In the genomic region with DNA sequence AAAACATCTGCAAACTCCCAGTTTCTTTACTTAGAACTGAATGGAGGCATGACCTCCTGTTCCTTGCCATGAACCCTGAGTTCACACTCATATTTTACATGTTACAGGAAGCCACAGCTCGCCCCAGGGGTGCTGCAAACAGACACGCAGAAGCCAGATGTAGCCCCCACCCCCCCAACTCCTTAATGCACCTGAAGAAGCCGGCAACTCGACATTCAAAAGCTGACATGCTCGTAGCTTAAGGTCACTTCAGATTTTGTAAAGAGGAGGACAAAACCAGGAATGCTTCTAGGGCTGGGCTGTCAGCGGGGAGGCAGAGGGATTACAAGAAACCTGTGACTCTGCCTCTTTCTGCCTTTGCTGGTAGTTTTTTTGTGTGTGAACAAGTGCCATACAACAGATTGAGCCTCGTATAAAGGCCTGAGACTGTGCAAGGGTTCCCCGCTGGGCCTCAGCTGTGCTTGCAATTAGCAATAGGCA, we compare ENCODE assay signal across 20 cellular contexts. TPM values are rescaled to one million over a fixed set of nuclear protein-coding genes. Genes with fewer than 3 reads are reported as not detected.
DNase-seq lines count a peak whose midpoint lies in the region; ATAC-seq and TF ChIP-seq lines count a peak whose summit lies in the region.
"Had no signal": no experiment of that assay in that cellular context is flagged by ENCODE, and none has a peak within 500 bp of the region (broad histone marks: within the 10 kb centered on the region; RNA-seq: fewer than 3 reads in every experiment).

No MANE protein-coding gene starts in this region.

- H3K9me3 ChIP-seq in aorta (ENCODE audit: control insufficient read depth, low read length) = no peaks in the 10 kb centered on the region
- H3K9me3 ChIP-seq: lower lobe of right lung, right atrium auricular region, suprapubic skin had no signal

- no peak overlapping the region for H3K27ac ChIP-seq in aorta (ENCODE audit: low read depth in 1 of 2, low read length in 2 of 2)
- H3K27ac ChIP-seq: lower lobe of right lung, PC-9, right atrium auricular region, suprapubic skin had no signal

- H3K27ac Mint-ChIP-seq in glutamatergic neuron (ENCODE audit: unreplicated experiment) = peak overlapping the region; percentile 60
- no peak overlapping the region for H3K27ac Mint-ChIP-seq in activated T-helper 17 cell treated with anti-CD3 and anti-CD28 coated beads, Interleukin-2, amount 50 U/mL, for 72 hours
- H3K27ac Mint-ChIP-seq: CD8-positive, alpha-beta T cell; naive thymus-derived CD8-positive, alpha-beta T cell had no signal

- DNase-seq in NCI-H2081 (lab: John Stamatoyannopoulos, UW) = peak; percentile 21 to 51
- no peak for DNase-seq in NCI-H2081 treated with DMSO at 0.1 percent for 48 hours (lab: John Stamatoyannopoulos, UW)
- peak; percentile 72 for DNase-seq in NCI-H345 (lab: John Stamatoyannopoulos, UW)
- peak; percentile 41 for DNase-seq in glutamatergic neuron
- peak; percentile 90 for DNase-seq in retina
- no peak for DNase-seq in aorta
- DNase-seq: activated naive CD4-positive, alpha-beta T cell; CD8-positive, alpha-beta T cell; GDM1; hippocampal formation; lower lobe of right lung; naive thymus-derived CD8-positive, alpha-beta T cell; PC-9; stimulated activated CD4-positive, alpha-beta T cell treated with anti-CD3 and anti-CD28 coated beads, Interleukin-2, amount 100 ng/mL, for 24 hours had no signal

- no peak for ATAC-seq in activated T-helper 17 cell treated with anti-CD3 and anti-CD28 coated beads, Interleukin-2, amount 50 U/mL, for 72 hours (replicated peaks)
- no peak for ATAC-seq in aorta (ENCODE audit: low FRiP score)
- ATAC-seq in GM18907 (IDR thresholded peaks at IDR 0.05; ENCODE audit: unreplicated experiment) = no peak
- ATAC-seq: CD8-positive, alpha-beta T cell; lower lobe of right lung; naive thymus-derived CD8-positive, alpha-beta T cell had no signal

- intact Hi-C loops in aorta (cut with DNase I) = no loop called here

- H3K27me3 Mint-ChIP-seq in glutamatergic neuron (ENCODE audit: unreplicated experiment) = no peaks in the 10 kb centered on the region
- peaks cover 6% of the 10 kb centered on the region for H3K27me3 Mint-ChIP-seq in activated T-helper 17 cell treated with anti-CD3 and anti-CD28 coated beads, Interleukin-2, amount 50 U/mL, for 72 hours

- H3K36me3 Mint-ChIP-seq in glutamatergic neuron (ENCODE audit: unreplicated experiment) = no peaks in the 10 kb centered on the region
- no peaks in the 10 kb centered on the region for H3K36me3 Mint-ChIP-seq in activated T-helper 17 cell treated with anti-CD3 and anti-CD28 coated beads, Interleukin-2, amount 50 U/mL, for 72 hours (ENCODE audit: low read depth)
- H3K36me3 Mint-ChIP-seq: CD8-positive, alpha-beta T cell; naive thymus-derived CD8-positive, alpha-beta T cell had no signal

- no peak for TF ChIP-seq CTCF in glutamatergic neuron (IDR thresholded peaks at IDR 0.05; ENCODE audit: partially characterized antibody, unreplicated experiment)

- H3K4me3 Mint-ChIP-seq in glutamatergic neuron (ENCODE audit: unreplicated experiment) = peak overlapping the region; percentile 6
- no peak overlapping the region for H3K4me3 Mint-ChIP-seq in activated T-helper 17 cell treated with anti-CD3 and anti-CD28 coated beads, Interleukin-2, amount 50 U/mL, for 72 hours
- H3K4me3 Mint-ChIP-seq: CD8-positive, alpha-beta T cell; naive thymus-derived CD8-positive, alpha-beta T cell had no signal

- no peaks in the 10 kb centered on the region for H3K36me3 ChIP-seq in aorta (ENCODE audit: control insufficient read depth in 1 of 2, insufficient read depth in 2 of 2, low read length in 1 of 2)
- H3K36me3 ChIP-seq: lower lobe of right lung, right atrium auricular region, suprapubic skin had no signal

- H3K4me1 Mint-ChIP-seq in glutamatergic neuron (ENCODE audit: low read depth, unreplicated experiment) = peaks cover 37% of the 10 kb centered on the region
- no peaks in the 10 kb centered on the region for H3K4me1 Mint-ChIP-seq in activated T-helper 17 cell treated with anti-CD3 and anti-CD28 coated beads, Interleukin-2, amount 50 U/mL, for 72 hours
- H3K4me1 Mint-ChIP-seq: naive thymus-derived CD8-positive, alpha-beta T cell had no signal

- no peaks in the 10 kb centered on the region for H3K27me3 ChIP-seq in aorta (ENCODE audit: control insufficient read depth in 1 of 2, insufficient read depth in 2 of 2, low read length in 1 of 2)
- H3K27me3 ChIP-seq: right atrium auricular region, suprapubic skin had no signal

- H3K4me1 ChIP-seq in aorta (ENCODE audit: control insufficient read depth in 1 of 2, insufficient read depth in 2 of 2, low read length in 2 of 2) = no peaks in the 10 kb centered on the region
- H3K4me1 ChIP-seq: lower lobe of right lung, right atrium auricular region had no signal

- peaks cover 4% of the 10 kb centered on the region for H3K9me3 Mint-ChIP-seq in glutamatergic neuron (ENCODE audit: unreplicated experiment)
- no peaks in the 10 kb centered on the region for H3K9me3 Mint-ChIP-seq in activated T-helper 17 cell treated with anti-CD3 and anti-CD28 coated beads, Interleukin-2, amount 50 U/mL, for 72 hours
- H3K9me3 Mint-ChIP-seq: CD8-positive, alpha-beta T cell; naive thymus-derived CD8-positive, alpha-beta T cell had no signal

- WGBS in aorta, 2 donors = 78 to 83% methylated on average over 8 of the region's 8 CpGs

- no peak overlapping the region for H3K4me3 ChIP-seq in aorta (ENCODE audit: low read length in 2 of 2)
- H3K4me3 ChIP-seq: lower lobe of right lung, PC-9, right atrium auricular region, suprapubic skin had no signal

RNA-seq across cellular contexts. Expression of a gene that starts 42.0 kb away (rescaled TPM):
- total RNA-seq in glutamatergic neuron (ENCODE audit: unreplicated experiment) (0.49 TPM), aorta (not detected)
- total RNA-seq in activated T-helper 17 cell treated with anti-CD3 and anti-CD28 coated beads, Interleukin-2, amount 50 U/mL, for 72 hours = not detected
- not detected for polyA plus RNA-seq in aorta
- total RNA-seq: A172; CD8-positive, alpha-beta T cell; dermis microvascular lymphatic vessel endothelial cell; lower lobe of right lung; naive thymus-derived CD8-positive, alpha-beta T cell; PC-9; right atrium auricular region; suprapubic skin had no signal
- polyA plus RNA-seq: naive thymus-derived CD8-positive, alpha-beta T cell had no signal

Comparison
In these comparisons a context has a peak if more than half of its experiments do, and no peak if none do; other contexts are left out.
1. DNase-seq: peak in NCI-H2081 (2 of 2), NCI-H345 (single experiment), glutamatergic neuron (single experiment) and retina (single experiment); none in NCI-H2081 treated with DMSO at 0.1 percent for 48 hours (single experiment) and aorta (0 of 2).